9 cellular contexts compared by ENCODE assay signal in genomic region chr3:162547321-162547720, GRCh38.
"Had no signal": no experiment of that assay in that cellular context is flagged by ENCODE, and none has a peak within 500 bp of the region (broad histone marks: within the 10 kb centered on the region; RNA-seq: fewer than 3 reads in every experiment).

No MANE protein-coding gene starts in this region.

- H3K9me3 ChIP-seq: HAP-1 had no signal

- H3K4me3 ChIP-seq: HAP-1, K562 had no signal

- ATAC-seq: HCT116, K562 had no signal

- H3K4me1 ChIP-seq: HAP-1 had no signal

- DNase-seq: GOT3, H7, HFFc6, IMR-90, KG1 had no signal

- H3K36me3 ChIP-seq: HAP-1 had no signal

- FAIRE-seq: HTR-8/SVneo, K562 had no signal
